ENCODE assay signal across 8 cellular contexts in the genomic region with DNA sequence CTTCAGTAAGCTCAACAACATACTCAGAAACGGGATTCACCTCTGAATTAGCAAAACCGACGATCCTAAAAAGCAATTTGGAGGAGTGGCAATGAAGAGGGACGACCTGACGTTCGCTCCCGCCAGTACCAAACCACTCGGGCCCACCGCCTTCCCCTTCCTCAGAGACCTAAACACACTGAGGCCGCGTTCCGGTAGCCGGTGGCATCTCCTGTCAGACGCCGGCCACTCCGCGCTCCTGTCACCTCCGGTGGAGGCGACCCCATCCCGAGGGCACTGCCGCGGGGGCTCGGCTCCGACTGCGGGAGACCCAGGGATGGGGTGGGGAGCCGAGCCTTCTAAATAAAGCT. TPM values are rescaled to one million over a fixed set of nuclear protein-coding genes. Genes with fewer than 3 reads are reported as not detected.
A peak's percentile ranks its signal among the peaks of the same experiment; 100 is the strongest.
DNase-seq lines count a peak whose midpoint lies in the region; ATAC-seq and TF ChIP-seq lines count a peak whose summit lies in the region.

No MANE protein-coding gene starts in this region.

- DNase-seq in DMS 273 (lab: John Stamatoyannopoulos, UW; ENCODE audit: unreplicated experiment), result peak; percentile 58
- no peak for DNase-seq in DMS 273 treated with DMSO at 0.1 percent for 48 hours (lab: John Stamatoyannopoulos, UW)
- DNase-seq in SK-N-SH, result peak; percentile 51
- DNase-seq in memory B cell (ENCODE audit: low spot score in 2 of 2), result peak in 1 of 2 donors; percentile 28
- DNase-seq in suprapubic skin (ENCODE audit: low spot score in 2 of 2), result peak in 1 of 2 donors; percentile 78

- peaks cover 7 to 15% of the 10 kb centered on the region in 2 experiments; a peak in 2 of 4 replicates for H3K4me1 ChIP-seq in SK-N-SH (ENCODE audit: control insufficient read depth in 1 of 2, insufficient read depth in 2 of 2, low read depth in 1 of 2, low read length in 1 of 2)
- H3K4me1 ChIP-seq in suprapubic skin, result peaks cover 45% of the 10 kb centered on the region

- TF ChIP-seq RAD21 in SK-N-SH (IDR thresholded peaks at IDR 0.05; ENCODE audit: low read length), result no peak

- ATAC-seq in HG02970 (IDR thresholded peaks at IDR 0.05; ENCODE audit: low FRiP score, unreplicated experiment) (peak; percentile 12), memory B cell (ENCODE audit: low read depth) (peak; percentile 7), HG03108 (IDR thresholded peaks at IDR 0.05; ENCODE audit: unreplicated experiment) (no peak)

- peak overlapping the region; percentile 80 for H3K27ac Mint-ChIP-seq in memory B cell

- H3K9me2 ChIP-seq in SK-N-SH, result no peaks in the 10 kb centered on the region

- H3K36me3 ChIP-seq in SK-N-SH (replicated peaks in 1 of 2; ENCODE audit: control insufficient read depth in 1 of 2, insufficient read depth in 2 of 2, low read length in 1 of 2), result peaks cover 0 to 12% of the 10 kb centered on the region in 2 experiments
- peaks cover 3% of the 10 kb centered on the region for H3K36me3 ChIP-seq in suprapubic skin

- peaks cover 3% of the 10 kb centered on the region for H3F3A ChIP-seq in SK-N-SH (replicated peaks; ENCODE audit: insufficient read depth)

- H3K27me3 Mint-ChIP-seq in memory B cell, result no peaks in the 10 kb centered on the region

- peak overlapping the region; percentile 98 for H3K9ac ChIP-seq in SK-N-SH

- H3K9me3 ChIP-seq in SK-N-SH, result no peaks in the 10 kb centered on the region
- no peaks in the 10 kb centered on the region for H3K9me3 ChIP-seq in suprapubic skin

- H3K4me3 Mint-ChIP-seq in memory B cell, result peak overlapping the region; percentile 94

- CTCF ChIA-PET in SK-N-SH (lab: Yijun Ruan, JAX), result no interaction called here

- H4K20me1 ChIP-seq in SK-N-SH (ENCODE audit: insufficient read depth), result peaks cover 39% of the 10 kb centered on the region

- TF ChIP-seq POLR2A in suprapubic skin (IDR thresholded peaks at IDR 0.05), result no peak

- no peak overlapping the region for H2AFZ ChIP-seq in SK-N-SH (ENCODE audit: low read depth)

- H3K4me2 ChIP-seq in SK-N-SH, result peak overlapping the region; percentile 99

- peaks cover 71% of the 10 kb centered on the region for H3K79me2 ChIP-seq in SK-N-SH (ENCODE audit: insufficient read depth)

- H3K27ac ChIP-seq in SK-N-SH (ENCODE audit: low read depth in 2 of 2, low read length in 1 of 2) (peak overlapping the region; percentile 79 to 87; a peak in 2 of 4 replicates), cingulate gyrus (ENCODE audit: low read depth, low read length) (peak overlapping the region; percentile 79), suprapubic skin (peak overlapping the region; percentile 96)

- no peaks in the 10 kb centered on the region for H3K9me3 Mint-ChIP-seq in memory B cell

- TF ChIP-seq EP300 in SK-N-SH (IDR thresholded peaks at IDR 0.05; ENCODE audit: borderline replicate concordance in 1 of 2, low read depth in 1 of 2, low read length in 1 of 2), result no peak
- TF ChIP-seq EP300 in suprapubic skin (IDR thresholded peaks at IDR 0.05), result no peak

- TF ChIP-seq CTCF in SK-N-SH (IDR thresholded peaks at IDR 0.05), result no peak
- no peak for TF ChIP-seq CTCF in suprapubic skin (IDR thresholded peaks at IDR 0.05)

- H3K36me3 Mint-ChIP-seq in memory B cell, result peaks cover 2% of the 10 kb centered on the region

- H3K4me1 Mint-ChIP-seq in memory B cell, result peaks cover 14% of the 10 kb centered on the region

- H3K4me3 ChIP-seq in SK-N-SH (ENCODE audit: low read depth in 2 of 2, low read length in 1 of 2) (peak overlapping the region; percentile 69 to 77), suprapubic skin (peak overlapping the region; percentile 90)

- POLR2A ChIA-PET in SK-N-SH (lab: Yijun Ruan, JAX), result interaction anchor here (2.0 kb wide), 1 partner anchor 10 kb away, joined by 8 read pairs; no protein-coding TSS in a partner anchor

- H3K27me3 ChIP-seq in SK-N-SH (ENCODE audit: insufficient read depth), result no peaks in the 10 kb centered on the region
- H3K27me3 ChIP-seq in suprapubic skin, result no peaks in the 10 kb centered on the region

- WGBS in SK-N-SH (ENCODE audit: low lambda C conversion rate), result 2% methylated on average over 12 of the region's 26 CpGs
- whole genome bisulfite sequencing in suprapubic skin, result 0% methylated on average over 11 of the region's 26 CpGs

TF ChIP-seq in SK-N-SH, 30 proteins besides CTCF, POLR2A, EP300 and RAD21:
- TF ChIP-seq FOSL2 (IDR thresholded peaks at IDR 0.05; ENCODE audit: borderline replicate concordance, low read depth), result no peak
- TF ChIP-seq CHD2 (IDR thresholded peaks at IDR 0.05; ENCODE audit: low read length, partially characterized antibody), result no peak
- TF ChIP-seq, protein P1, sequence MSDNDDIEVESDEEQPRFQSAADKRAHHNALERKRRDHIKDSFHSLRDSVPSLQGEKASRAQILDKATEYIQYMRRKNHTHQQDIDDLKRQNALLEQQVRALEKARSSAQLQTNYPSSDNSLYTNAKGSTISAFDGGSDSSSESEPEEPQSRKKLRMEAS (IDR thresholded peaks at IDR 0.05; ENCODE audit: low read depth), result no peak
- TF ChIP-seq RFX5 (IDR thresholded peaks at IDR 0.05; ENCODE audit: low read length), result no peak
- no peak; the same call in 1 of the 2 replicates for TF ChIP-seq YY1 (IDR thresholded peaks at IDR 0.05; ENCODE audit: low read depth)

RNA-seq across cellular contexts. Expression of a gene that starts 0.6 kb away (rescaled TPM):
- 14.8 and 16.3 TPM in 2 replicates for polyA plus RNA-seq in SK-N-SH (2012; rRNA removed)
- 23.7 and 33.6 TPM in 2 replicates for polyA plus RNA-seq in SK-N-SH (2012; cell fraction: cytosol; rRNA removed)
- polyA plus RNA-seq in SK-N-SH (2012; cell fraction: nucleus; rRNA removed), result 6.4 and 12.1 TPM in 2 replicates
- 10 to 100 TPM; 26.8 to 36.8 (median 29.6) TPM for total RNA-seq in suprapubic skin

RNA-seq across cellular contexts. Expression of a gene that starts 11.4 kb away (rescaled TPM):
- 55.1 and 62.1 TPM in 2 replicates for polyA plus RNA-seq in SK-N-SH (2012; rRNA removed)
- 52.3 and 53.5 TPM in 2 replicates for polyA plus RNA-seq in SK-N-SH (2012; cell fraction: cytosol; rRNA removed)
- 44.7 and 51.2 TPM in 2 replicates for polyA plus RNA-seq in SK-N-SH (2012; cell fraction: nucleus; rRNA removed)
- 10 to 100 TPM; 11.4 to 14.6 (median 13.3) TPM for total RNA-seq in suprapubic skin

RNA-seq across cellular contexts. Expression of a gene that starts 45.7 kb away (rescaled TPM):
- polyA plus RNA-seq in SK-N-SH (2012; rRNA removed), result 0.85 and 1.2 TPM in 2 replicates
- polyA plus RNA-seq in SK-N-SH (2012; cell fraction: cytosol; rRNA removed), result 1.3 and 1.4 TPM in 2 replicates
- 2.8 and 2.9 TPM in 2 replicates for polyA plus RNA-seq in SK-N-SH (2012; cell fraction: nucleus; rRNA removed)
- 10 to 100 TPM in 2 of 4 donors, 1 to 10 TPM in 2; 5.9 to 38.1 (median 10.2) TPM for total RNA-seq in suprapubic skin

RNA-seq across cellular contexts. Expression of a gene that starts 52.2 kb away (rescaled TPM):
- 226 and 239 TPM in 2 replicates for polyA plus RNA-seq in SK-N-SH (2012; rRNA removed)
- polyA plus RNA-seq in SK-N-SH (2012; cell fraction: cytosol; rRNA removed), result 226 and 239 TPM in 2 replicates
- polyA plus RNA-seq in SK-N-SH (2012; cell fraction: nucleus; rRNA removed), result 109 and 190 TPM in 2 replicates
- total RNA-seq in suprapubic skin, result 10 to 100 TPM; 42.4 to 88.4 (median 74.6) TPM
